In the genomic region with DNA sequence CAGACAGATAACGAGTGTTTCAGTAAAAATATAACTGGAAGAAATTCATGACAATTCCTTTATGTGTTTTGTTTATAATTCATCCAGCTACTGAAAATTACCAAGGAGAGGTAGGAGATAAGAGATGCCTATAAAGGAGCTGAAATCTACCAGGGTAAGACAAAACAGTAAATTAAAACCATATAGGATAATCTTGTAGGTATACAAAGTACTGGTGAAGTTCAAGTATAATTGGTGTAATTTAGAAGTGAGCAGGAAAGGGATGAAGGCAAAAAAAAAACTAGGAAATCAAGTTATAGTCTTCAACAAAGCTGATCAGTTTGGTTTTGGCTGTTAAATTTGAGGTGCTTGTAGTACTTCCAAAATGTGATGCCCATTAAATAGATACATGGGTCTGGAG, we compare ENCODE assay signal across 11 cellular contexts. TPM values are rescaled to one million over a fixed set of nuclear protein-coding genes. Genes with fewer than 3 reads are reported as not detected.
DNase-seq lines count a peak whose midpoint lies in the region; ATAC-seq lines count a peak whose summit lies in the region.
"Had no signal": no experiment of that assay in that cellular context is flagged by ENCODE, and none has a peak within 500 bp of the region (broad histone marks: within the 10 kb centered on the region; RNA-seq: fewer than 3 reads in every experiment).

No MANE protein-coding gene starts in this region.

- peaks cover 33% of the 10 kb centered on the region for H3K4me1 Mint-ChIP-seq in activated naive CD4-positive, alpha-beta T cell treated with anti-CD3 and anti-CD28 coated beads, Interleukin-2, amount 10 ng/mL, durations not matched to agents 7 days and 5 days

- H3K27me3 ChIP-seq in MG63 (no peaks in the 10 kb centered on the region), ectodermal cell (ENCODE audit: control insufficient read depth, insufficient read depth, low read length, poor library complexity, severe bottlenecking) (no peaks in the 10 kb centered on the region), neuron (ENCODE audit: insufficient read depth, low read length) (no peaks in the 10 kb centered on the region)
- no peaks in the 10 kb centered on the region for H3K27me3 ChIP-seq in effector memory CD4-positive, alpha-beta T cell (replicated peaks; ENCODE audit: control insufficient read depth, insufficient read depth, low read length, poor library complexity, severe bottlenecking)

- peaks cover 11% of the 10 kb centered on the region for H3K36me3 Mint-ChIP-seq in activated naive CD4-positive, alpha-beta T cell treated with anti-CD3 and anti-CD28 coated beads, Interleukin-2, amount 10 ng/mL, durations not matched to agents 7 days and 5 days
- H3K36me3 Mint-ChIP-seq in activated naive CD4-positive, alpha-beta T cell treated with anti-CD3 and anti-CD28 coated beads, Interleukin-2, amount 50 U/mL, for 72 hours: peaks cover 13 to 34% of the 10 kb centered on the region in 2 donors

- no peaks in the 10 kb centered on the region for H3K9me3 Mint-ChIP-seq in activated naive CD4-positive, alpha-beta T cell treated with anti-CD3 and anti-CD28 coated beads, Interleukin-2, amount 10 ng/mL, durations not matched to agents 7 days and 5 days
- H3K9me3 Mint-ChIP-seq in activated naive CD4-positive, alpha-beta T cell treated with anti-CD3 and anti-CD28 coated beads, Interleukin-2, amount 50 U/mL, for 72 hours: no peaks in the 10 kb centered on the region
- H3K9me3 Mint-ChIP-seq: activated CD4-positive, alpha-beta T cell treated with anti-CD3 and anti-CD28 coated beads, Interleukin-2, amount 10 ng/mL, durations not matched to agents 7 days and 5 days; activated T-cell treated with anti-CD3 and anti-CD28 coated beads, Interleukin-2, amount 50 U/mL, for 4 hours; stimulated activated naive B cell treated with anti-CD40 and anti-IgM and Interleukin-4, amounts not matched to agents 10 μg/mL and 1 μg/mL and 100 μg/mL, for 72 hours had no signal

- no peak overlapping the region for H3K4me3 Mint-ChIP-seq in activated naive CD4-positive, alpha-beta T cell treated with anti-CD3 and anti-CD28 coated beads, Interleukin-2, amount 10 ng/mL, durations not matched to agents 7 days and 5 days
- H3K4me3 Mint-ChIP-seq: activated CD4-positive, alpha-beta T cell treated with anti-CD3 and anti-CD28 coated beads, Interleukin-2, amount 10 ng/mL, durations not matched to agents 7 days and 5 days; activated T-cell treated with anti-CD3 and anti-CD28 coated beads, Interleukin-2, amount 50 U/mL, for 4 hours; stimulated activated naive B cell treated with anti-CD40 and anti-IgM and Interleukin-4, amounts not matched to agents 10 μg/mL and 1 μg/mL and 100 μg/mL, for 72 hours had no signal

- no CpG with 5 or more reads among the region's 1 CpG for WGBS in ectodermal cell, 2 experiments

- no peak overlapping the region for H2AFZ ChIP-seq in neuron (ENCODE audit: low read depth, low read length)

- H3K27me3 Mint-ChIP-seq in activated naive CD4-positive, alpha-beta T cell treated with anti-CD3 and anti-CD28 coated beads, Interleukin-2, amount 10 ng/mL, durations not matched to agents 7 days and 5 days: no peaks in the 10 kb centered on the region
- H3K27me3 Mint-ChIP-seq: activated CD4-positive, alpha-beta T cell treated with anti-CD3 and anti-CD28 coated beads, Interleukin-2, amount 10 ng/mL, durations not matched to agents 7 days and 5 days; stimulated activated naive B cell treated with anti-CD40 and anti-IgM and Interleukin-4, amounts not matched to agents 10 μg/mL and 1 μg/mL and 100 μg/mL, for 72 hours had no signal

- H3K9me3 ChIP-seq in MG63 (no peaks in the 10 kb centered on the region), ectodermal cell (ENCODE audit: control insufficient read depth, low read length) (no peaks in the 10 kb centered on the region), neuron (ENCODE audit: low read length) (no peaks in the 10 kb centered on the region)
- H3K9me3 ChIP-seq in effector memory CD4-positive, alpha-beta T cell (ENCODE audit: control insufficient read depth, low read length): no peaks in the 10 kb centered on the region

- H3K27ac Mint-ChIP-seq in activated naive CD4-positive, alpha-beta T cell treated with anti-CD3 and anti-CD28 coated beads, Interleukin-2, amount 10 ng/mL, durations not matched to agents 7 days and 5 days: peak overlapping the region; percentile 34
- peak overlapping the region in 1 of 2 donors; percentile 26 for H3K27ac Mint-ChIP-seq in activated naive CD4-positive, alpha-beta T cell treated with anti-CD3 and anti-CD28 coated beads, Interleukin-2, amount 50 U/mL, for 72 hours
- H3K27ac Mint-ChIP-seq: activated CD4-positive, alpha-beta T cell treated with anti-CD3 and anti-CD28 coated beads, Interleukin-2, amount 10 ng/mL, durations not matched to agents 7 days and 5 days; stimulated activated naive B cell treated with anti-CD40 and anti-IgM and Interleukin-4, amounts not matched to agents 10 μg/mL and 1 μg/mL and 100 μg/mL, for 72 hours had no signal

- no peak overlapping the region for H3K27ac ChIP-seq in ectodermal cell (ENCODE audit: insufficient read depth, low read depth, low read length, poor library complexity, severe bottlenecking)
- no peak overlapping the region for H3K27ac ChIP-seq in effector memory CD4-positive, alpha-beta T cell (ENCODE audit: insufficient read depth, low read length, poor library complexity, severe bottlenecking)

- DNase-seq in activated naive CD4-positive, alpha-beta T cell treated with anti-CD3 and anti-CD28 coated beads, Interleukin-2, amount 10 ng/mL, durations not matched to agents 7 days and 5 days: no peak
- no peak for DNase-seq in activated naive CD4-positive, alpha-beta T cell treated with anti-CD3 and anti-CD28 coated beads, Interleukin-2, amount 50 U/mL, for 72 hours (ENCODE audit: low spot score in 2 of 2)
- DNase-seq in MG63: no peak
- DNase-seq in effector memory CD4-positive, alpha-beta T cell: no peak
- DNase-seq in NCI-H446 treated with DMSO at 0.1 percent for 48 hours (lab: John Stamatoyannopoulos, UW): no peak
- DNase-seq in NCI-H524 treated with DMSO at 0.1 percent for 48 hours (lab: John Stamatoyannopoulos, UW): no peak

- H3K4me1 ChIP-seq in ectodermal cell (ENCODE audit: control insufficient read depth, insufficient read depth, low read length) (peaks cover 12% of the 10 kb centered on the region), neuron (ENCODE audit: insufficient read depth, low read length) (peaks cover 12% of the 10 kb centered on the region)
- peaks cover 18% of the 10 kb centered on the region for H3K4me1 ChIP-seq in effector memory CD4-positive, alpha-beta T cell (ENCODE audit: control insufficient read depth, insufficient read depth, low read length, poor library complexity, severe bottlenecking)

- CTCF ChIA-PET in activated naive CD4-positive, alpha-beta T cell treated with anti-CD3 and anti-CD28 coated beads, Interleukin-2, amount 10 ng/mL, durations not matched to agents 7 days and 5 days (lab: Charles Lee): interaction anchor here (1.1 kb wide), 1 partner anchor 225 kb away, joined by 3 read pairs; no protein-coding TSS in a partner anchor

- H3K36me3 ChIP-seq in MG63 (peaks cover 11% of the 10 kb centered on the region), ectodermal cell (ENCODE audit: control insufficient read depth, insufficient read depth, low read length) (no peaks in the 10 kb centered on the region), neuron (ENCODE audit: insufficient read depth, low read length) (peaks cover 2% of the 10 kb centered on the region)
- H3K36me3 ChIP-seq in effector memory CD4-positive, alpha-beta T cell (ENCODE audit: control insufficient read depth, insufficient read depth, low read length): no peaks in the 10 kb centered on the region

- no peak for ATAC-seq in activated naive CD4-positive, alpha-beta T cell treated with anti-CD3 and anti-CD28 coated beads, Interleukin-2, amount 50 U/mL, for 72 hours

- H3K4me3 ChIP-seq in MG63 (peak overlapping the region; percentile 91; the same call in 1 of the 2 replicates), ectodermal cell (ENCODE audit: insufficient read depth, low read depth, low read length) (peak overlapping the region; percentile 66), neuron (ENCODE audit: low read length) (peak overlapping the region; percentile 57)
- no peak overlapping the region for H3K4me3 ChIP-seq in effector memory CD4-positive, alpha-beta T cell (ENCODE audit: insufficient read depth, low read depth, low read length, poor library complexity, severe bottlenecking)

RNA-seq across cellular contexts. Expression of a gene that starts 1.2 kb away (rescaled TPM):
- 10 to 100 TPM; 19.2 to 22.5 TPM for total RNA-seq in activated naive CD4-positive, alpha-beta T cell treated with anti-CD3 and anti-CD28 coated beads, Interleukin-2, amount 50 U/mL, for 72 hours
- 29.0 and 37.9 TPM in 2 replicates for total RNA-seq in MG63 (2014; rRNA removed; shearing (Covaris generic); ENCODE audit: low replicate concordance)
- polyA plus RNA-seq in ectodermal cell (2013, experiment 1 of 4): 13.2 TPM
- 13.6 TPM for polyA plus RNA-seq in ectodermal cell (2013, experiment 2 of 4)
- polyA plus RNA-seq in ectodermal cell (2013, experiment 3 of 4): 11.9 TPM
- 15.0 TPM for polyA plus RNA-seq in ectodermal cell (2013, experiment 4 of 4)
